11 cellular contexts compared by ENCODE assay signal in genomic region chrX:11298600-11298999, GRCh38. TPM values are rescaled to one million over a fixed set of nuclear protein-coding genes. Genes with fewer than 3 reads are reported as not detected.
"Had no signal": no experiment of that assay in that cellular context is flagged by ENCODE, and none has a peak within 500 bp of the region (broad histone marks: within the 10 kb centered on the region; RNA-seq: fewer than 3 reads in every experiment).

No MANE protein-coding gene starts in this region.

- H3K4me3 ChIP-seq: GM23248, HAP-1 had no signal

- DNase-seq: GM23248, GOT3, H7, HFFc6 had no signal

- H3K9ac ChIP-seq: GM23248 had no signal

- ATAC-seq: HCT116, HepG2 had no signal

- H3K36me3 ChIP-seq: HAP-1 had no signal

- H2AFZ ChIP-seq: GM23248 had no signal

- H3K9me3 ChIP-seq: HAP-1 had no signal

- H3K27ac ChIP-seq: GM23248, HL-60 had no signal

RNA-seq across cellular contexts. Expression of gene AMELX, which starts 5.4 kb away (rescaled TPM):
- total RNA-seq: GM23248, H4, H7, HepG2, HFFc6, HT1080 had no signal
- polyA plus RNA-seq: GM23248, HepG2, IgD-negative memory B cell had no signal
